ENCODE assay signal across 17 cellular contexts in the genomic region with DNA sequence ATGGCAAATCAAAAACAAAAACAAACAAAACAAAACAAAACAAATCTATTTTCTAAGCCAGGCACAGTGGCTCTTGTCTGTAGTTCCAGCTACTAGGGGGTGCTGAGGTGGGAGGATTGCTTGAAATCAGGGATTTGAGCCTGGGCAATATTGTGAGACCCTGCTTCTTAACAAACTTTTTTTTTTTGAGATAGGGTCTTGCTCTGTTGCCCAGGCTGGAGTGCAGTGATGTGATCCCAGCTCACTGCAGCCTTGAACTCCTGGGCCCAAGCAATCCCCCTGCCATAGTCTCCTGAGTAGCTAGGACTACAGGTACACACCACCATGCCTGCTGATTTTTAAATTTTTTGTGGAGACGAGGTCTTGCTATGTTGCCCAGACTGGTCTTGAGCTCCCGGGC.
"Had no signal": no experiment of that assay in that cellular context is flagged by ENCODE, and none has a peak within 500 bp of the region (broad histone marks: within the 10 kb centered on the region; RNA-seq: fewer than 3 reads in every experiment).

No MANE protein-coding gene starts in this region.

- DNase-seq: dorsolateral prefrontal cortex; effector CD4-positive, alpha-beta T cell; gastrocnemius medialis; left ventricle myocardium superior; lower lobe of right lung; occipital lobe; ovary; psoas muscle; right cardiac atrium; small intestine; stimulated activated CD4-positive, alpha-beta T cell treated with anti-CD3 and anti-CD28 coated beads, Interleukin-15, amount 100 ng/mL, for 24 hours; stimulated activated CD4-positive, alpha-beta T cell treated with anti-CD3 and anti-CD28 coated beads, Interleukin-2, amount 100 ng/mL, for 48 hours; stimulated activated naive B cell treated with anti-CD40 and anti-IgM and Interleukin-4, amounts not matched to agents 10 μg/mL and 1 μg/mL and 100 μg/mL, for 72 hours; upper lobe of left lung had no signal

- H3K36me3 ChIP-seq: gastrocnemius medialis, lower lobe of right lung, ovary, thoracic aorta, tibial nerve had no signal

- ATAC-seq: gastrocnemius medialis; left ventricle myocardium superior; lower lobe of right lung; psoas muscle; right cardiac atrium; stimulated activated naive B cell treated with anti-CD40 and anti-IgM and Interleukin-4, amounts not matched to agents 10 μg/mL and 1 μg/mL and 100 μg/mL, for 72 hours had no signal

- H3K9me3 ChIP-seq: gastrocnemius medialis, lower lobe of right lung, ovary, psoas muscle, thoracic aorta, tibial nerve, upper lobe of left lung had no signal

- H3K27me3 ChIP-seq: dorsolateral prefrontal cortex, gastrocnemius medialis, ovary, tibial nerve, upper lobe of left lung had no signal

- H3K27me3 Mint-ChIP-seq: stimulated activated naive B cell treated with anti-CD40 and anti-IgM and Interleukin-4, amounts not matched to agents 10 μg/mL and 1 μg/mL and 100 μg/mL, for 72 hours; stimulated activated naive CD8-positive, alpha-beta T cell treated with anti-CD3 and anti-CD28 coated beads, Interleukin-15, Interleukin-2, amounts not matched to agents 100 ng/mL and 50 ng/mL, for 24 hours had no signal

- H3K9me3 Mint-ChIP-seq: stimulated activated naive B cell treated with anti-CD40 and anti-IgM and Interleukin-4, amounts not matched to agents 10 μg/mL and 1 μg/mL and 100 μg/mL, for 72 hours; stimulated activated naive CD8-positive, alpha-beta T cell treated with anti-CD3 and anti-CD28 coated beads, Interleukin-15, Interleukin-2, amounts not matched to agents 100 ng/mL and 50 ng/mL, for 24 hours had no signal

- H3K27ac ChIP-seq: dorsolateral prefrontal cortex, gastrocnemius medialis, lower lobe of right lung, ovary, psoas muscle, thoracic aorta, tibial nerve had no signal

- H3K4me3 Mint-ChIP-seq: stimulated activated naive B cell treated with anti-CD40 and anti-IgM and Interleukin-4, amounts not matched to agents 10 μg/mL and 1 μg/mL and 100 μg/mL, for 72 hours; stimulated activated naive CD8-positive, alpha-beta T cell treated with anti-CD3 and anti-CD28 coated beads, Interleukin-15, Interleukin-2, amounts not matched to agents 100 ng/mL and 50 ng/mL, for 24 hours had no signal

- H3K4me1 ChIP-seq: psoas muscle had no signal

- H3K27ac Mint-ChIP-seq: stimulated activated naive B cell treated with anti-CD40 and anti-IgM and Interleukin-4, amounts not matched to agents 10 μg/mL and 1 μg/mL and 100 μg/mL, for 72 hours; stimulated activated naive CD8-positive, alpha-beta T cell treated with anti-CD3 and anti-CD28 coated beads, Interleukin-15, Interleukin-2, amounts not matched to agents 100 ng/mL and 50 ng/mL, for 24 hours had no signal

- H3K4me3 ChIP-seq: dorsolateral prefrontal cortex, gastrocnemius medialis, lower lobe of right lung, ovary, psoas muscle, thoracic aorta, tibial nerve, upper lobe of left lung had no signal
